Comparison of ENCODE assay signal across 19 cellular contexts in the genomic region with DNA sequence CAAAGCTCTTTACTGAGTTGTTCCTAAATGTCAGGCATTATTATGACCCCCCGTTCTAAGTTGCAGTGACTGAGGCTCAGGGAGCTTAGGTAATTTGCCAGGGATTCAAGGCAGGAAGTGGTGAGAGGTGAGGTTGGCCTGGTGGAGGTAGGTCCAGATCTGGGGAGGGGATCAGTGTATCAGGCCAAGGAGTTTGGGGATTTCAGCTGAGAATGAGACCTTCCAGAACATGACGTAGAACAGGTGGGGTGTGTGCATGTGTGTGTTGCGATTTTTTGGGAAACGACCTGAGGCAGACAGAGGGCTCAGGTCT. TPM values are rescaled to one million over a fixed set of nuclear protein-coding genes. Genes with fewer than 3 reads are reported as not detected.
A peak's percentile ranks its signal among the peaks of the same experiment; 100 is the strongest.
DNase-seq lines count a peak whose midpoint lies in the region; FAIRE-seq and TF ChIP-seq lines count a peak whose summit lies in the region.
"Had no signal": no experiment of that assay in that cellular context is flagged by ENCODE, and none has a peak within 500 bp of the region (broad histone marks: within the 10 kb centered on the region; RNA-seq: fewer than 3 reads in every experiment).

No MANE protein-coding gene starts in this region.

- H3K27me3 ChIP-seq in adipocyte (replicated peaks; ENCODE audit: control insufficient read depth, insufficient read depth, low read length) (no peaks in the 10 kb centered on the region), mesenchymal stem cell (ENCODE audit: control insufficient read depth in 1 of 2, insufficient read depth in 1 of 2, low read length in 2 of 2) (no peaks in the 10 kb centered on the region)
- H3K27me3 ChIP-seq: gastrocnemius medialis, left lung, upper lobe of right lung had no signal

- DNase-seq in ACHN (peak; percentile 39), HK-2 (ENCODE audit: unreplicated experiment) (peak; percentile 60), adipocyte (ENCODE audit: low read depth) (no peak), mesenchymal stem cell (no peak), AG08395 (ENCODE audit: low spot score) (no peak), SIG-M5 treated with dmso at 0.1 percent for 504 hours (lab: John Stamatoyannopoulos, UW; ENCODE audit: unreplicated experiment) (no peak), GM12892 (ENCODE audit: insufficient read length) (no peak)
- DNase-seq in activated effector memory CD4-positive, alpha-beta T cell treated with anti-CD3 and anti-CD28 coated beads, Interleukin-2, amount 50 U/mL, for 16 hours = no peak
- DNase-seq: activated naive CD4-positive, alpha-beta T cell treated with anti-CD3 and anti-CD28 coated beads, Interleukin-2, amount 50 U/mL, for 16 hours; activated T-cell treated with anti-CD3 and anti-CD28 coated beads for 4 hours; Caco-2; KBM-7; NCI-H1417 treated with DMSO at 0.1 percent for 48 hours; NCI-H2171; NCI-H69; upper lobe of right lung had no signal

- peak overlapping the region; percentile 12 to 88 for H3K18ac ChIP-seq in mesenchymal stem cell (ENCODE audit: low read depth in 1 of 2, low read length in 2 of 2)

- H2AFZ ChIP-seq in mesenchymal stem cell (ENCODE audit: low read depth, low read length) = no peak overlapping the region

- WGBS in mesenchymal stem cell = 50% methylated on average over 1 of the region's 4 CpGs

- peak overlapping the region; percentile 15 for H3K9ac ChIP-seq in adipocyte (ENCODE audit: low read length)
- peak overlapping the region; percentile 75 for H3K9ac ChIP-seq in mesenchymal stem cell (ENCODE audit: low read length)

- H3K4me3 ChIP-seq in adipocyte (ENCODE audit: low read length) = peak overlapping the region; percentile 10
- H3K4me3 ChIP-seq in mesenchymal stem cell (ENCODE audit: insufficient read depth in 1 of 2, low read depth in 1 of 2, low read length in 2 of 2) = no peak overlapping the region
- H3K4me3 ChIP-seq: gastrocnemius medialis, left lung, upper lobe of right lung had no signal

- in situ Hi-C loops in ACHN (cut with HindIII; ENCODE audit: low pct_ligation_motif_present, low pct_unique_long_range_greater_than_20kb, low sequenced_read_pairs) = loop anchor here (25.0 kb wide), 1 partner anchor 190 kb away; no protein-coding TSS in a partner anchor

- H3K4me1 ChIP-seq in adipocyte (ENCODE audit: control insufficient read depth, insufficient read depth, low read length) = peaks cover 29% of the 10 kb centered on the region
- H3K4me1 ChIP-seq in mesenchymal stem cell (ENCODE audit: control insufficient read depth, insufficient read depth, low read depth, low read length) = peaks cover 41% of the 10 kb centered on the region
- H3K4me1 ChIP-seq: gastrocnemius medialis, left lung, upper lobe of right lung had no signal

- H2BK12ac ChIP-seq in mesenchymal stem cell (ENCODE audit: low read length in 2 of 2) = peak overlapping the region; percentile 90 to 96

- H3K9me3 ChIP-seq in adipocyte (ENCODE audit: control insufficient read depth, low read length) = no peaks in the 10 kb centered on the region
- no peaks in the 10 kb centered on the region for H3K9me3 ChIP-seq in mesenchymal stem cell (ENCODE audit: control insufficient read depth, low read length)
- H3K9me3 ChIP-seq: Caco-2, gastrocnemius medialis, left lung, upper lobe of right lung had no signal

- no peak overlapping the region for H3K4me2 ChIP-seq in mesenchymal stem cell (ENCODE audit: low read length, poor library complexity, severe bottlenecking)

- H2BK15ac ChIP-seq in mesenchymal stem cell (ENCODE audit: low read depth, poor library complexity, severe bottlenecking) = peak overlapping the region; percentile 73

- H4K8ac ChIP-seq in mesenchymal stem cell (ENCODE audit: low read length) = peak overlapping the region; percentile 90

- H3K4ac ChIP-seq in mesenchymal stem cell (ENCODE audit: low read depth in 1 of 2, low read length in 2 of 2) = peak overlapping the region; percentile 77 to 82

- H2BK120ac ChIP-seq in mesenchymal stem cell (ENCODE audit: low read depth, low read length) = peak overlapping the region; percentile 5

- peak overlapping the region; percentile 89 for H2BK5ac ChIP-seq in mesenchymal stem cell (ENCODE audit: low read depth, low read length, poor library complexity, severe bottlenecking)

- H2AK5ac ChIP-seq in mesenchymal stem cell (ENCODE audit: low read length, severe bottlenecking) = peak overlapping the region; percentile 98

- FAIRE-seq in GM12892 (lab: Jason Lieb, UNC) = no peak
- FAIRE-seq: endothelial cell of umbilical vein had no signal

- no peak overlapping the region for H3K14ac ChIP-seq in mesenchymal stem cell (ENCODE audit: low read length in 2 of 2)

- H4K91ac ChIP-seq in mesenchymal stem cell (ENCODE audit: low read length) = peak overlapping the region; percentile 67

- H3K23ac ChIP-seq in mesenchymal stem cell (ENCODE audit: low read length in 2 of 2) = no peak overlapping the region

- H3K79me1 ChIP-seq in mesenchymal stem cell (replicated peaks; ENCODE audit: low read length, poor library complexity, severe bottlenecking) = no peaks in the 10 kb centered on the region

- peak overlapping the region; percentile 92 for H3K27ac ChIP-seq in mesenchymal stem cell (ENCODE audit: low read length, poor library complexity, severe bottlenecking)
- H3K27ac ChIP-seq: gastrocnemius medialis, left lung, upper lobe of right lung had no signal

- H3K36me3 ChIP-seq in adipocyte (ENCODE audit: control insufficient read depth, insufficient read depth, low read length, severe bottlenecking) (no peaks in the 10 kb centered on the region), mesenchymal stem cell (ENCODE audit: control insufficient read depth in 1 of 2, insufficient read depth in 2 of 2, low read depth in 1 of 2, low read length in 2 of 2) (no peaks in the 10 kb centered on the region)
- H3K36me3 ChIP-seq: gastrocnemius medialis, left lung, upper lobe of right lung had no signal

- TF ChIP-seq POLR2A in GM12892 (IDR thresholded peaks at IDR 0.05; ENCODE audit: low read depth, low read length) = no peak

RNA-seq across cellular contexts. Expression of a gene that starts 41.1 kb away (rescaled TPM):
- polyA plus RNA-seq in mesenchymal stem cell (2013, experiment 1 of 2) = 47.0 TPM
- 48.0 TPM for polyA plus RNA-seq in mesenchymal stem cell (2013, experiment 2 of 2)
- polyA plus RNA-seq in GM12892 (2012; ENCODE audit: missing spikeins) = 54.6 TPM

Comparison
In these comparisons a context has a peak if more than half of its experiments do, and no peak if none do; other contexts are left out.
1. DNase-seq: peak in ACHN (single experiment) and HK-2 (single experiment); none in adipocyte (single experiment), mesenchymal stem cell (single experiment), activated effector memory CD4-positive, alpha-beta T cell treated with anti-CD3 and anti-CD28 coated beads, Interleukin-2, amount 50 U/mL, for 16 hours (single experiment), AG08395 (single experiment), SIG-M5 treated with dmso at 0.1 percent for 504 hours (single experiment) and GM12892 (single experiment).